ENCODE assay signal across 23 cellular contexts in the genomic region with DNA sequence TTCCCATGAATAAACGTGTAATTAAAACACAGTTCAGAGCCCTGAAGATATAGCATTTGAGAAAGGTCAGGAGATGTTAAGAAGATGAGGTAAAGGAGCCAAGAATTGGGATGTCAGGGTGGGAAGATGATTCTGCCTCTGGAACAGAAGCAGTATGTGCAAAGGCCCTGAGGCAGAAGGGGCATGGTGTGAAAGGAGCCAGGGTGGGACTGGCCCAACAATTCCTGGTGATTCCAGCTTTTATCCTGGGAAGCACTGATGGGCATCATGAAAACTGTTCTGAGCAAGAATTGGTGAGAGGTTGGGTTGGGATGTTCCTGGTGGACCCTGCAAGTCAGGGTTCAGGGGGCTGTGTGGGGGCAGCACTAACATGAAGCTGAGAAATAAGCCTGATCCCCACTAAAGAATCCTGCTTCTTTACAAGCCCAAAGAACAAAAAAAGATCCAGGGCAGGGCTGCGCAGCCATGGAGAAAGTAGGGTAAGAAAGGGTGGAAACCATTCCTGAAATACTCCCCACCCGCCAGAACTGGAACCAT. TPM values are rescaled to one million over a fixed set of nuclear protein-coding genes. Genes with fewer than 3 reads are reported as not detected.
"Had no signal": no experiment of that assay in that cellular context is flagged by ENCODE, and none has a peak within 500 bp of the region (broad histone marks: within the 10 kb centered on the region; RNA-seq: fewer than 3 reads in every experiment).

No MANE protein-coding gene starts in this region.

- H3K36me3 ChIP-seq: colonic mucosa, heart left ventricle, neural progenitor cell, pancreas, prostate gland, stomach had no signal

- ATAC-seq: esophagus mucosa, heart left ventricle, left colon, natural killer cell, pancreas had no signal

- H3K4me3 ChIP-seq: colonic mucosa, heart left ventricle, neural progenitor cell, pancreas, prostate gland, stomach had no signal

- DNase-seq: cerebellar nuclear complex; colonic mucosa; effector CD8-positive, alpha-beta T cell; heart left ventricle; hippocampal formation; left colon; mammary epithelial cell; natural killer cell; nucleus accumbens; pancreas; retina; small intestine; stimulated activated CD4-positive, alpha-beta T cell treated with anti-CD3 and anti-CD28 coated beads, Interleukin-12 subunit alpha, Interleukin-12 subunit beta, amount 100 ng/mL, for 4 hours; stimulated activated naive CD4-positive, alpha-beta T cell; stomach; trophoblast cell had no signal

- H3K27me3 ChIP-seq: pancreas had no signal

- H3K4me1 ChIP-seq: colonic mucosa, prostate gland had no signal

- H3K9me3 ChIP-seq: colonic mucosa, heart left ventricle, pancreas, prostate gland, stomach had no signal

- H3K27ac ChIP-seq: colonic mucosa, neural progenitor cell, pancreas, prostate gland had no signal

- H3K9ac ChIP-seq: neural progenitor cell had no signal

RNA-seq across cellular contexts. Expression of gene TMPRSS13, which starts 50.2 kb away (rescaled TPM):
- total RNA-seq: dermis microvascular lymphatic vessel endothelial cell, fibroblast of lung, kidney epithelial cell, myocyte had no signal

RNA-seq across cellular contexts. Expression of gene FXYD2, which starts 54.5 kb away (rescaled TPM):
- total RNA-seq: esophagus mucosa, mammary epithelial cell, myocyte had no signal
